ENCODE assay signal across 27 cellular contexts in the genomic region with DNA sequence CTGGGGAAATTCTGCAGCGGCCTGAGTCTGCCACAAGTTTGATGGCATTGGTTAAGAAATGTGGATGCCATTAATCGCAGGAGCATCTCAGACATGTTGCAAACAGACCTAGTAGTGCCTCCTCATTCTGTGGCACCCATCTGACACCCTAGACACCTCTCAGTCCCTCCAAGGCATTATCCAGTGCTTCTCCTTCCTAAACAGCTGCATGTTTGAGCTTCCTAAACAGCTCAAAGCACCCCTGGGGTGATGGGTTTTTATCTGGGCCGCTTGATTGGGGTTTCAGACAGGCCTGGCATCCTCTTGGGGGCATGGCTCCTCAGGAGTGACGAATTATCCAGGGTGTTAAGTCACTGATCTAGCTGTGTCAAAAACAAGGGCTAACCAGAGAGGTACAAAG. TPM values are rescaled to one million over a fixed set of nuclear protein-coding genes. Genes with fewer than 3 reads are reported as not detected.
DNase-seq lines count a peak whose midpoint lies in the region; ATAC-seq and TF ChIP-seq lines count a peak whose summit lies in the region.
"Had no signal": no experiment of that assay in that cellular context is flagged by ENCODE, and none has a peak within 500 bp of the region (broad histone marks: within the 10 kb centered on the region; RNA-seq: fewer than 3 reads in every experiment).

No MANE protein-coding gene starts in this region.

- H3K27ac ChIP-seq in psoas muscle, result no peak overlapping the region
- H3K27ac ChIP-seq: brain microvascular endothelial cell, gastroesophageal sphincter, ovary, SK-N-MC had no signal

- H3K4me3 ChIP-seq in Loucy (ENCODE audit: low read length, poor library complexity, severe bottlenecking) (peak overlapping the region; percentile 68), psoas muscle (no peak overlapping the region)
- H3K4me3 ChIP-seq: esophagus squamous epithelium, gastroesophageal sphincter, ovary, SK-N-MC had no signal

- peaks cover 30% of the 10 kb centered on the region for H3F3A ChIP-seq in Loucy (ENCODE audit: low read depth)

- H3K9me3 ChIP-seq in Loucy (ENCODE audit: insufficient read depth, low read depth, low read length) (no peaks in the 10 kb centered on the region), psoas muscle (no peaks in the 10 kb centered on the region)
- H3K9me3 ChIP-seq: BE2C, esophagus squamous epithelium, gastroesophageal sphincter, ovary had no signal

- H3K4me1 ChIP-seq in Loucy (ENCODE audit: insufficient read depth, low read length, poor library complexity, severe bottlenecking), result peaks cover 73% of the 10 kb centered on the region
- H3K4me1 ChIP-seq in psoas muscle, result no peaks in the 10 kb centered on the region
- H3K4me1 ChIP-seq: BE2C had no signal

- H3K4me2 ChIP-seq in Loucy (ENCODE audit: low read depth, low read length, poor library complexity, severe bottlenecking), result peak overlapping the region; percentile 70

- H3K79me2 ChIP-seq in Loucy (ENCODE audit: insufficient read depth, low read length), result peaks cover 62% of the 10 kb centered on the region

- H2AFZ ChIP-seq in Loucy (ENCODE audit: low read length), result no peak overlapping the region

- intact Hi-C loops in psoas muscle (cut with DNase I), result no loop called here

- TF ChIP-seq POLR2A in erythroblast (IDR thresholded peaks at IDR 0.05; ENCODE audit: low read length), result peak; percentile 69

- POLR2A ChIA-PET in activated naive CD8-positive, alpha-beta T cell treated with anti-CD3 and anti-CD28 coated beads, Interleukin-2, amount 10 ng/mL, durations not matched to agents 7 days and 5 days (lab: Charles Lee), result no interaction called here

- no peaks in the 10 kb centered on the region for H3K9me2 ChIP-seq in Loucy (replicated peaks; ENCODE audit: low read depth, low read length)

- DNase-seq in activated naive CD8-positive, alpha-beta T cell treated with anti-CD3 and anti-CD28 coated beads, Interleukin-2, amount 10 ng/mL, durations not matched to agents 7 days and 5 days, result no peak
- DNase-seq in activated naive CD8-positive, alpha-beta T cell treated with anti-CD3 and anti-CD28 coated beads for 36 hours, result no peak
- peak; percentile 76 to 78 for DNase-seq in erythroblast (lab: John Stamatoyannopoulos, UW)
- DNase-seq in type B pancreatic cell (ENCODE audit: extremely low spot score, unreplicated experiment), result no peak
- no peak for DNase-seq in GM19240 (ENCODE audit: insufficient read length, low spot score)
- no peak for DNase-seq in psoas muscle
- no peak for DNase-seq in nucleus accumbens (lab: John Stamatoyannopoulos, UW)
- DNase-seq: activated CD4-positive, alpha-beta T cell treated with anti-CD3 and anti-CD28 coated beads, Interleukin-2, amount 50 U/mL, for 1 hour; activated CD8-positive, alpha-beta memory T cell treated with anti-CD3 and anti-CD28 coated beads, Interleukin-2, amount 50 U/mL, for 48 hours; BE2C; brain microvascular endothelial cell; effector memory CD8-positive, alpha-beta T cell; EL; esophagus squamous epithelium; HCEC 1CT; mammary epithelial cell; NCI-H1417 treated with DMSO at 0.1 percent for 48 hours; NCI-H524; ovary; right cardiac atrium; trophoblast cell had no signal

- H3K9me3 Mint-ChIP-seq in activated naive CD8-positive, alpha-beta T cell treated with anti-CD3 and anti-CD28 coated beads, Interleukin-2, amount 10 ng/mL, durations not matched to agents 7 days and 5 days, result no peaks in the 10 kb centered on the region
- H3K9me3 Mint-ChIP-seq in activated naive CD8-positive, alpha-beta T cell treated with anti-CD3 and anti-CD28 coated beads for 36 hours, result no peaks in the 10 kb centered on the region
- no peaks in the 10 kb centered on the region for H3K9me3 Mint-ChIP-seq in type B pancreatic cell
- H3K9me3 Mint-ChIP-seq: effector memory CD8-positive, alpha-beta T cell; T-helper 2 cell treated with Interferon-gamma antibody and Interleukin-4, amounts not matched to agents 5 μg/mL and 100 μg/mL, for 36 hours had no signal

- peaks cover 23% of the 10 kb centered on the region for H3K4me1 Mint-ChIP-seq in activated naive CD8-positive, alpha-beta T cell treated with anti-CD3 and anti-CD28 coated beads, Interleukin-2, amount 10 ng/mL, durations not matched to agents 7 days and 5 days
- H3K4me1 Mint-ChIP-seq in activated naive CD8-positive, alpha-beta T cell treated with anti-CD3 and anti-CD28 coated beads for 36 hours, result peaks cover 22% of the 10 kb centered on the region
- peaks cover 29% of the 10 kb centered on the region for H3K4me1 Mint-ChIP-seq in type B pancreatic cell (ENCODE audit: unreplicated experiment)

- TF ChIP-seq CTCF in Loucy (conservative IDR thresholded peaks at IDR 0.05; ENCODE audit: low read length), result no peak
- no peak for TF ChIP-seq CTCF in type B pancreatic cell (conservative IDR thresholded peaks at IDR 0.05)
- no peak for TF ChIP-seq CTCF in psoas muscle (IDR thresholded peaks at IDR 0.05)

- ATAC-seq in activated naive CD8-positive, alpha-beta T cell treated with anti-CD3 and anti-CD28 coated beads, Interleukin-2, amount 10 ng/mL, durations not matched to agents 7 days and 5 days (ENCODE audit: low read depth), result no peak
- ATAC-seq in psoas muscle, result no peak
- ATAC-seq: effector memory CD8-positive, alpha-beta T cell; gastroesophageal sphincter; right cardiac atrium had no signal

- H3K36me3 ChIP-seq in Loucy (ENCODE audit: insufficient read depth, low read length) (no peaks in the 10 kb centered on the region), psoas muscle (ENCODE audit: insufficient read depth in 1 of 2, low read depth in 1 of 2) (no peaks in the 10 kb centered on the region)
- H3K36me3 ChIP-seq: BE2C, brain microvascular endothelial cell, esophagus squamous epithelium, gastroesophageal sphincter, ovary had no signal

- peak overlapping the region; percentile 17 for H3K27ac Mint-ChIP-seq in activated naive CD8-positive, alpha-beta T cell treated with anti-CD3 and anti-CD28 coated beads, Interleukin-2, amount 10 ng/mL, durations not matched to agents 7 days and 5 days
- H3K27ac Mint-ChIP-seq in activated naive CD8-positive, alpha-beta T cell treated with anti-CD3 and anti-CD28 coated beads for 36 hours, result no peak overlapping the region
- H3K27ac Mint-ChIP-seq in type B pancreatic cell, result no peak overlapping the region

- H3K27me3 ChIP-seq in Loucy (ENCODE audit: insufficient read depth, low read length, poor library complexity, severe bottlenecking) (peaks cover 6% of the 10 kb centered on the region), psoas muscle (ENCODE audit: insufficient read depth in 3 of 3, low read length in 2 of 3) (peaks cover 0 to 16% (median 9%) of the 10 kb centered on the region in 3 donors)
- H3K27me3 ChIP-seq: ovary had no signal

- no peak overlapping the region for H3K4me3 Mint-ChIP-seq in activated naive CD8-positive, alpha-beta T cell treated with anti-CD3 and anti-CD28 coated beads, Interleukin-2, amount 10 ng/mL, durations not matched to agents 7 days and 5 days
- no peak overlapping the region for H3K4me3 Mint-ChIP-seq in activated naive CD8-positive, alpha-beta T cell treated with anti-CD3 and anti-CD28 coated beads for 36 hours
- H3K4me3 Mint-ChIP-seq in type B pancreatic cell, result peak overlapping the region; percentile 21

- peaks cover 9% of the 10 kb centered on the region for H4K20me1 ChIP-seq in Loucy (ENCODE audit: insufficient read depth, low read length, poor library complexity, severe bottlenecking)

- peaks cover 60% of the 10 kb centered on the region for H3K27me3 Mint-ChIP-seq in activated naive CD8-positive, alpha-beta T cell treated with anti-CD3 and anti-CD28 coated beads, Interleukin-2, amount 10 ng/mL, durations not matched to agents 7 days and 5 days
- peaks cover 69% of the 10 kb centered on the region for H3K27me3 Mint-ChIP-seq in activated naive CD8-positive, alpha-beta T cell treated with anti-CD3 and anti-CD28 coated beads for 36 hours
- H3K27me3 Mint-ChIP-seq in type B pancreatic cell, result peaks cover 10% of the 10 kb centered on the region

- H3K36me3 Mint-ChIP-seq in activated naive CD8-positive, alpha-beta T cell treated with anti-CD3 and anti-CD28 coated beads, Interleukin-2, amount 10 ng/mL, durations not matched to agents 7 days and 5 days, result no peaks in the 10 kb centered on the region
- no peaks in the 10 kb centered on the region for H3K36me3 Mint-ChIP-seq in activated naive CD8-positive, alpha-beta T cell treated with anti-CD3 and anti-CD28 coated beads for 36 hours
- H3K36me3 Mint-ChIP-seq in type B pancreatic cell, result no peaks in the 10 kb centered on the region

- WGBS in psoas muscle, 3 donors, result 73 to 84% (median 77%) methylated on average over 4 of the region's 4 CpGs

- H3K9ac ChIP-seq in Loucy (ENCODE audit: low read depth, low read length, poor library complexity, severe bottlenecking), result peak overlapping the region; percentile 80

RNA-seq across cellular contexts. Expression of a gene that starts 1.8 kb away (rescaled TPM):
- total RNA-seq in activated naive CD8-positive, alpha-beta T cell treated with anti-CD3 and anti-CD28 coated beads, Interleukin-2, amount 10 ng/mL, durations not matched to agents 7 days and 5 days, result not detected
- total RNA-seq in activated naive CD8-positive, alpha-beta T cell treated with anti-CD3 and anti-CD28 coated beads for 36 hours, result not detected
- 4.2 and 11.4 TPM in 2 replicates for total RNA-seq in type B pancreatic cell (ENCODE audit: low replicate concordance)
- total RNA-seq in psoas muscle, result 1 to 10 TPM in 2 of 4 donors, under 1 TPM in 2; 0.34 to 1.3 (median 0.73) TPM
- polyA plus RNA-seq in psoas muscle, result under 1 TPM; 0.13 to 0.59 (median 0.58) TPM
- total RNA-seq: A172, RPMI7951 had no signal
- polyA plus RNA-seq: mammary epithelial cell had no signal

Comparison
In these comparisons a context has a peak if more than half of its experiments do, and no peak if none do; other contexts are left out.
1. DNase-seq: peak in erythroblast (2 of 2); none in activated naive CD8-positive, alpha-beta T cell treated with anti-CD3 and anti-CD28 coated beads, Interleukin-2, amount 10 ng/mL, durations not matched to agents 7 days and 5 days (single experiment), activated naive CD8-positive, alpha-beta T cell treated with anti-CD3 and anti-CD28 coated beads for 36 hours (single experiment), type B pancreatic cell (single experiment), GM19240 (single experiment), psoas muscle (0 of 2) and nucleus accumbens (0 of 56).